10 cellular contexts compared by ENCODE assay signal in the genomic region with DNA sequence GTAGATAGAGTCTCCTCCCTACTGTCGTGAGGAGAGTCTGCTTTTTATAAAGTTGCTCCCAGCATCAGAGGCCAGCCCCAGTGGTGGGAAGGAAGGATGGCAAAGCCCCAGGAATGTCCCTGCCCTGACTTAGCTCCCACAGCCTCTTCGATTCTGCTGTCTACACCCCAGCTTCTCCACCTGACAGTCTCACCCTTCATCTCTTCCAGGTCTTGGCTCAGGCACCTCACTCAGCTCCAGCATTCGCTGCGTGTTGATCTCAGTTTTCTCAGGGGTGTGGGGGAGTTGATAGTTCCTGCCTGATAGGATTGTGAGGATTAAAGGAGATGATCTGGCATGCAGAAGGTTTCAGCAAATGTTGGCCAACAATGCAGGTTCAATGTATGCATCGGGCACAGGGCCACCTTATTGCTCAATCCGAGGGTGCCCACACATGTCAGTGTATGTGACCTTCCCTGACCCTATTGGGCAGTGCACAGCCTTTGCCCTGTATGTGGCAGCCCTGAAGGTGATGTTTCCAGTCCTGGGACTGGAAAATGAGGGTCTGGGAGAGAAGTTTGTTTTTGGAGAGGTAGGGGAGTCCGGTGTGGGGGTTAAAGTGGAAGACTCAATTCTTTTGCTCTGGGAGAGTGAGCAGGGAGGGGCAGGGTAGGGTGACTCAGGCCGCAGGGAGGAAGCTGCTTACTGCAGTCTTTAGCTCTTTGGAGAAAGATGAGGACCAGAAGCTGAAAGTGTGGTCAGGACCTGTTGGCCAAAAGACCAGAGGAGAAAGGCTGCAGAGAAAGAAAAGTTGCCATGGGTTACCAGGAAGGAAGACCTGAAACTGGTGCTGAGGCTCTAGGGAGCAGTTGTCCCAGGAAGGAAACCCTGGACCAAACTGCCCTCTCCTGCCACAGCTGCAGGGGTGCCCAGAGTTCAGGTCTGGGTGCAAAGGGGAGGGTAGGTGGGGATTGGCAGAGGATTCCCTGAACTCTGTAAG.
DNase-seq lines count a peak whose midpoint lies in the region; ATAC-seq and TF ChIP-seq lines count a peak whose summit lies in the region.
"Had no signal": no experiment of that assay in that cellular context is flagged by ENCODE, and none has a peak within 500 bp of the region (broad histone marks: within the 10 kb centered on the region; RNA-seq: fewer than 3 reads in every experiment).

No MANE protein-coding gene starts in this region.

- H3K4me3 ChIP-seq in upper lobe of right lung, result no peak overlapping the region

- CTCF ChIA-PET in activated CD4-positive, alpha-beta T cell treated with anti-CD3 and anti-CD28 coated beads, Interleukin-2, amount 10 ng/mL, durations not matched to agents 7 days and 5 days (lab: Charles Lee), result interaction anchor here (1.9 kb wide), 1 partner anchor 8 kb away, joined by 5 read pairs; no protein-coding TSS in a partner anchor

- H3K4me1 ChIP-seq in upper lobe of right lung, result peaks cover 20% of the 10 kb centered on the region

- no peaks in the 10 kb centered on the region for H3K9me3 Mint-ChIP-seq in activated CD4-positive, alpha-beta T cell treated with anti-CD3 and anti-CD28 coated beads, Interleukin-2, amount 10 ng/mL, durations not matched to agents 7 days and 5 days
- H3K9me3 Mint-ChIP-seq: activated T-cell treated with anti-CD3 and anti-CD28 coated beads, Interleukin-2, amount 50 U/mL, for 24 hours had no signal

- H3K9me3 ChIP-seq in upper lobe of right lung, result no peaks in the 10 kb centered on the region
- H3K9me3 ChIP-seq: neutrophil had no signal

- no peak overlapping the region for H3K4me3 Mint-ChIP-seq in activated CD4-positive, alpha-beta T cell treated with anti-CD3 and anti-CD28 coated beads, Interleukin-2, amount 10 ng/mL, durations not matched to agents 7 days and 5 days
- H3K4me3 Mint-ChIP-seq: activated T-cell treated with anti-CD3 and anti-CD28 coated beads, Interleukin-2, amount 50 U/mL, for 24 hours had no signal

- no peaks in the 10 kb centered on the region for H3K36me3 ChIP-seq in upper lobe of right lung
- H3K36me3 ChIP-seq: neutrophil had no signal

- DNase-seq in activated CD4-positive, alpha-beta T cell treated with anti-CD3 and anti-CD28 coated beads, Interleukin-2, amount 10 ng/mL, durations not matched to agents 7 days and 5 days, result peak; percentile 3
- DNase-seq in activated CD4-positive, alpha-beta T cell treated with anti-CD3 and anti-CD28 coated beads, Interleukin-2, amount 50 U/mL, for 1 hour, result no peak
- peak; percentile 44 for DNase-seq in activated CD8-positive, alpha-beta memory T cell treated with anti-CD3 and anti-CD28 coated beads, Interleukin-2, amount 50 U/mL, for 48 hours
- peak; percentile 79 for DNase-seq in iris pigment epithelial cell (ENCODE audit: low read depth)
- DNase-seq in upper lobe of right lung, result peak; percentile 18
- no peak for DNase-seq in SK-N-DZ (ENCODE audit: low spot score)
- DNase-seq: activated T-cell treated with anti-CD3 and anti-CD28 coated beads, Interleukin-2, amount 50 U/mL, for 24 hours had no signal

- H3K27ac Mint-ChIP-seq in activated CD4-positive, alpha-beta T cell treated with anti-CD3 and anti-CD28 coated beads, Interleukin-2, amount 10 ng/mL, durations not matched to agents 7 days and 5 days, result no peak overlapping the region
- H3K27ac Mint-ChIP-seq: activated T-cell treated with anti-CD3 and anti-CD28 coated beads, Interleukin-2, amount 50 U/mL, for 24 hours had no signal

- no peak overlapping the region for H3K27ac ChIP-seq in upper lobe of right lung
- H3K27ac ChIP-seq: neutrophil had no signal

- H3K27me3 ChIP-seq in upper lobe of right lung, result no peaks in the 10 kb centered on the region
- H3K27me3 ChIP-seq: neutrophil had no signal

- POLR2A ChIA-PET in activated CD4-positive, alpha-beta T cell treated with anti-CD3 and anti-CD28 coated beads, Interleukin-2, amount 10 ng/mL, durations not matched to agents 7 days and 5 days (lab: Charles Lee), result no interaction called here

- no peaks in the 10 kb centered on the region for H3K4me1 Mint-ChIP-seq in activated CD4-positive, alpha-beta T cell treated with anti-CD3 and anti-CD28 coated beads, Interleukin-2, amount 10 ng/mL, durations not matched to agents 7 days and 5 days

- no peak for TF ChIP-seq CTCF in upper lobe of right lung (IDR thresholded peaks at IDR 0.05)

- H3K36me3 Mint-ChIP-seq in activated CD4-positive, alpha-beta T cell treated with anti-CD3 and anti-CD28 coated beads, Interleukin-2, amount 10 ng/mL, durations not matched to agents 7 days and 5 days (ENCODE audit: low read depth), result no peaks in the 10 kb centered on the region

- ATAC-seq in upper lobe of right lung, result no peak
- no peak for ATAC-seq in HG03097 (IDR thresholded peaks at IDR 0.05; ENCODE audit: low FRiP score, unreplicated experiment)
- no peak for ATAC-seq in HG03520 (IDR thresholded peaks at IDR 0.05; ENCODE audit: unreplicated experiment)

- intact Hi-C loops in upper lobe of right lung (cut with DNase I), result no loop called here

- no peaks in the 10 kb centered on the region for H3K27me3 Mint-ChIP-seq in activated CD4-positive, alpha-beta T cell treated with anti-CD3 and anti-CD28 coated beads, Interleukin-2, amount 10 ng/mL, durations not matched to agents 7 days and 5 days
- H3K27me3 Mint-ChIP-seq: activated T-cell treated with anti-CD3 and anti-CD28 coated beads, Interleukin-2, amount 50 U/mL, for 24 hours had no signal

Comparison
In these comparisons a context has a peak if more than half of its experiments do, and no peak if none do; other contexts are left out.
1. DNase-seq: peak in activated CD4-positive, alpha-beta T cell treated with anti-CD3 and anti-CD28 coated beads, Interleukin-2, amount 10 ng/mL, durations not matched to agents 7 days and 5 days (single experiment), activated CD8-positive, alpha-beta memory T cell treated with anti-CD3 and anti-CD28 coated beads, Interleukin-2, amount 50 U/mL, for 48 hours (single experiment), iris pigment epithelial cell (single experiment) and upper lobe of right lung (single experiment); none in activated CD4-positive, alpha-beta T cell treated with anti-CD3 and anti-CD28 coated beads, Interleukin-2, amount 50 U/mL, for 1 hour (single experiment) and SK-N-DZ (single experiment).